In the genomic region with DNA sequence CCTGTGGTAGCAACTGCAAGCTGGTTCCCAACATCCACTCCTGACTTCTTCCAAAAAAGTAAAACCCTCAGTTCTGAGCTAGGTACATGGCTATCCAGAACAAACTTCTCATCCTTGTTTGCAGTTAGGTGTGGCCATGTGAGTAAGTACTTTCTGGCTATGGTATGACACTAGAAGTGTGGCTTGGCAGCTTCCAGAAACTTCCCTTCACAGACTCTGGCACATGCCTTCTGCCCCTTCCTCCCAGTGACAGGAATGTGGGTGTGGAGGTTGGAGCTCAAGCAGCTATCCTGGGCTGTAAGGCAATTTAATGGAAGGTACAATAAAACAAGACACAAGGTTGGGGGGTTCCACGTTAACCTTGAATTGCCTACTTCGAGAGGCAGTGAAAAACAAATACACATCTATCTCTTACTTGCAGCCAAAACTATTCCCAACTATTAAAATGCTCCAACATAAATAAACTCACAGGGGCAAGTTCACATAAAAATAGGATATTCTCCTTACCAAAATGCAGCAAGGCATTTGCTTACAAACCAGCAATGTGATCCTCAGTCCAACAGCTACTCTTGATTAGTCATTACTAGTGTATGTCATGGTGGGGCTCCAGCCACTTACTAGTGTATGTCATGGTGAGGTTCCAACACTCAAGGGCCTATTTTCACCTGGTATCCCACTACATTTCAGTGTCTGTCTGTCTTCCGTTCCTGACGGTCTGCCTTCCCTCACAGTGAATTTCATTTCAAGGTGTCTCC, we compare ENCODE assay signal across 12 cellular contexts. TPM values are rescaled to one million over a fixed set of nuclear protein-coding genes. Genes with fewer than 3 reads are reported as not detected.
A peak's percentile ranks its signal among the peaks of the same experiment; 100 is the strongest.
DNase-seq lines count a peak whose midpoint lies in the region; ATAC-seq and TF ChIP-seq lines count a peak whose summit lies in the region.
"Had no signal": no experiment of that assay in that cellular context is flagged by ENCODE, and none has a peak within 500 bp of the region (broad histone marks: within the 10 kb centered on the region; RNA-seq: fewer than 3 reads in every experiment).

No MANE protein-coding gene starts in this region.

- no peaks in the 10 kb centered on the region for H3K9me2 ChIP-seq in SK-N-SH

- intact Hi-C loops in activated T-helper 1 cell treated with anti-CD3 and anti-CD28 coated beads, Interleukin-12 subunit alpha, Interleukin-12 subunit beta, Interleukin-2, Interleukin-4 antibody, amounts not matched to agents 30 ng/mL and 10 ng/mL and 1 ng/mL, durations not matched to agents 14 hours and 24 hours and 36 hours (cut with micrococcal nuclease) = no loop called here

- H3K79me2 ChIP-seq in SK-N-SH (ENCODE audit: insufficient read depth) = peaks cover 59% of the 10 kb centered on the region

- H3F3A ChIP-seq in SK-N-SH (replicated peaks; ENCODE audit: insufficient read depth) = peaks cover 45% of the 10 kb centered on the region

- peaks cover 2% of the 10 kb centered on the region for H3K27me3 Mint-ChIP-seq in activated T-helper 1 cell treated with anti-CD3 and anti-CD28 coated beads, Interleukin-12 subunit alpha, Interleukin-12 subunit beta, Interleukin-2, Interleukin-4 antibody, amounts not matched to agents 30 ng/mL and 10 ng/mL and 1 ng/mL, durations not matched to agents 14 hours and 24 hours and 36 hours (ENCODE audit: insufficient read depth)

- no peak overlapping the region for H2AFZ ChIP-seq in SK-N-SH (ENCODE audit: low read depth)

- H3K36me3 Mint-ChIP-seq in activated T-helper 1 cell treated with anti-CD3 and anti-CD28 coated beads, Interleukin-12 subunit alpha, Interleukin-12 subunit beta, Interleukin-2, Interleukin-4 antibody, amounts not matched to agents 30 ng/mL and 10 ng/mL and 1 ng/mL, durations not matched to agents 14 hours and 24 hours and 36 hours (ENCODE audit: low read depth) = peaks cover 54% of the 10 kb centered on the region

- H3K4me3 Mint-ChIP-seq in activated T-helper 1 cell treated with anti-CD3 and anti-CD28 coated beads, Interleukin-12 subunit alpha, Interleukin-12 subunit beta, Interleukin-2, Interleukin-4 antibody, amounts not matched to agents 30 ng/mL and 10 ng/mL and 1 ng/mL, durations not matched to agents 14 hours and 24 hours and 36 hours = peak overlapping the region; percentile 2

- no peak for TF ChIP-seq RAD21 in SK-N-SH (IDR thresholded peaks at IDR 0.05; ENCODE audit: low read length)

- peak overlapping the region; percentile 65 for H3K27ac Mint-ChIP-seq in activated T-helper 1 cell treated with anti-CD3 and anti-CD28 coated beads, Interleukin-12 subunit alpha, Interleukin-12 subunit beta, Interleukin-2, Interleukin-4 antibody, amounts not matched to agents 30 ng/mL and 10 ng/mL and 1 ng/mL, durations not matched to agents 14 hours and 24 hours and 36 hours

- no peak overlapping the region for H3K27ac ChIP-seq in SK-N-SH (ENCODE audit: low read depth in 2 of 2, low read length in 1 of 2)

- ATAC-seq in SK-N-SH treated with all-trans-retinoic acid at 6 μM for 48 hours (no peak), GM19328 (IDR thresholded peaks at IDR 0.05; ENCODE audit: unreplicated experiment) (no peak)

- peaks cover 44 to 46% of the 10 kb centered on the region in 2 experiments for H3K36me3 ChIP-seq in SK-N-SH (replicated peaks in 1 of 2; ENCODE audit: control insufficient read depth in 1 of 2, insufficient read depth in 2 of 2, low read length in 1 of 2)

- no peak for TF ChIP-seq CTCF in SK-N-SH (IDR thresholded peaks at IDR 0.05)

- 98% methylated on average over 4 of the region's 4 CpGs for WGBS in SK-N-SH (ENCODE audit: low lambda C conversion rate)

- H3K9ac ChIP-seq in SK-N-SH = no peak overlapping the region

- peaks cover 49% of the 10 kb centered on the region for H3K4me1 Mint-ChIP-seq in activated T-helper 1 cell treated with anti-CD3 and anti-CD28 coated beads, Interleukin-12 subunit alpha, Interleukin-12 subunit beta, Interleukin-2, Interleukin-4 antibody, amounts not matched to agents 30 ng/mL and 10 ng/mL and 1 ng/mL, durations not matched to agents 14 hours and 24 hours and 36 hours (ENCODE audit: low read depth)

- peaks cover 7 to 24% of the 10 kb centered on the region in 2 experiments; a peak in 2 of 4 replicates for H3K4me1 ChIP-seq in SK-N-SH (ENCODE audit: control insufficient read depth in 1 of 2, insufficient read depth in 2 of 2, low read depth in 1 of 2, low read length in 1 of 2)

- no peaks in the 10 kb centered on the region for H3K27me3 ChIP-seq in SK-N-SH (ENCODE audit: insufficient read depth)
- H3K27me3 ChIP-seq: tibial nerve had no signal

- no peak for TF ChIP-seq EP300 in SK-N-SH (IDR thresholded peaks at IDR 0.05; ENCODE audit: borderline replicate concordance in 1 of 2, low read depth in 1 of 2, low read length in 1 of 2)

- no peaks in the 10 kb centered on the region for H3K9me3 ChIP-seq in SK-N-SH
- H3K9me3 ChIP-seq: tibial nerve had no signal

- no peak overlapping the region for H3K4me3 ChIP-seq in SK-N-SH (ENCODE audit: low read depth in 2 of 2, low read length in 1 of 2)
- H3K4me3 ChIP-seq: tibial nerve had no signal

- POLR2A ChIA-PET in SK-N-SH (lab: Yijun Ruan, JAX) = interaction anchor here (0.7 kb wide), 1 partner anchor 12 kb away, joined by 3 read pairs; no protein-coding TSS in a partner anchor

- peaks cover 13% of the 10 kb centered on the region for H4K20me1 ChIP-seq in SK-N-SH (ENCODE audit: insufficient read depth)

- peak overlapping the region; percentile 98 for H3K4me2 ChIP-seq in SK-N-SH

- CTCF ChIA-PET in SK-N-SH (lab: Yijun Ruan, JAX) = interaction anchor here (0.6 to 3.2 kb wide), 7 partner anchors 14 to 58 kb away, joined by 3 to 10 read pairs (median 4); no protein-coding TSS in a partner anchor

- H3K9me3 Mint-ChIP-seq in activated T-helper 1 cell treated with anti-CD3 and anti-CD28 coated beads, Interleukin-12 subunit alpha, Interleukin-12 subunit beta, Interleukin-2, Interleukin-4 antibody, amounts not matched to agents 30 ng/mL and 10 ng/mL and 1 ng/mL, durations not matched to agents 14 hours and 24 hours and 36 hours = no peaks in the 10 kb centered on the region

- DNase-seq in SK-N-SH (no peak), non-pigmented ciliary epithelial cell (ENCODE audit: low read depth) (peak; percentile 23)
- no peak for DNase-seq in activated T-helper 1 cell treated with anti-CD3 and anti-CD28 coated beads, Interleukin-12 subunit alpha, Interleukin-12 subunit beta, Interleukin-2, Interleukin-4 antibody, amounts not matched to agents 30 ng/mL and 10 ng/mL and 1 ng/mL, durations not matched to agents 14 hours and 24 hours and 36 hours (ENCODE audit: low spot score)
- no peak for DNase-seq in stimulated activated CD4-positive, alpha-beta T cell treated with anti-CD3 and anti-CD28 coated beads, Interleukin-1b, Interleukin-23, amount 100 ng/mL, for 48 hours
- DNase-seq: SIG-M5; stimulated activated CD4-positive, alpha-beta T cell treated with anti-CD3 and anti-CD28 coated beads, Interleukin-4, amount 100 ng/mL, for 1 hour had no signal

TF ChIP-seq in SK-N-SH, 30 proteins besides CTCF, POLR2A, EP300 and RAD21 (continues in another document):
- TF ChIP-seq NRF1 (IDR thresholded peaks at IDR 0.05; ENCODE audit: low read depth, low read length) = no peak
- TF ChIP-seq EZH2phosphoT487 (IDR thresholded peaks at IDR 0.05; ENCODE audit: borderline replicate concordance, low read depth) = no peak

TF ChIP-seq in SK-N-SH treated with all-trans-retinoic acid at 6 μM for 48 hours, 23 proteins besides CTCF, POLR2A, EP300 and RAD21 (continues in another document):
- TF ChIP-seq ZFP3 (CRISPR knock-in tag; IDR thresholded peaks at IDR 0.05) (no peak), ZNF70 (CRISPR knock-in tag; IDR thresholded peaks at IDR 0.05) (no peak)
- TF ChIP-seq, protein P1, sequence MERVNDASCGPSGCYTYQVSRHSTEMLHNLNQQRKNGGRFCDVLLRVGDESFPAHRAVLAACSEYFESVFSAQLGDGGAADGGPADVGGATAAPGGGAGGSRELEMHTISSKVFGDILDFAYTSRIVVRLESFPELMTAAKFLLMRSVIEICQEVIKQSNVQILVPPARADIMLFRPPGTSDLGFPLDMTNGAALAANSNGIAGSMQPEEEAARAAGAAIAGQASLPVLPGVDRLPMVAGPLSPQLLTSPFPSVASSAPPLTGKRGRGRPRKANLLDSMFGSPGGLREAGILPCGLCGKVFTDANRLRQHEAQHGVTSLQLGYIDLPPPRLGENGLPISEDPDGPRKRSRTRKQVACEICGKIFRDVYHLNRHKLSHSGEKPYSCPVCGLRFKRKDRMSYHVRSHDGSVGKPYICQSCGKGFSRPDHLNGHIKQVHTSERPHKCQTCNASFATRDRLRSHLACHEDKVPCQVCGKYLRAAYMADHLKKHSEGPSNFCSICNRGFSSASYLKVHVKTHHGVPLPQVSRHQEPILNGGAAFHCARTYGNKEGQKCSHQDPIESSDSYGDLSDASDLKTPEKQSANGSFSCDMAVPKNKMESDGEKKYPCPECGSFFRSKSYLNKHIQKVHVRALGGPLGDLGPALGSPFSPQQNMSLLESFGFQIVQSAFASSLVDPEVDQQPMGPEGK (CRISPR knock-in tag; IDR thresholded peaks at IDR 0.05; ENCODE audit: borderline replicate concordance) = no peak

RNA-seq across cellular contexts. Expression of a gene that starts 3.1 kb away (rescaled TPM):
- 17.3 and 24.3 TPM in 2 replicates for polyA plus RNA-seq in SK-N-SH (2012; rRNA removed)
- 9.3 and 10.4 TPM in 2 replicates for polyA plus RNA-seq in SK-N-SH (2012; cell fraction: cytosol; rRNA removed)
- polyA plus RNA-seq in SK-N-SH (2012; cell fraction: nucleus; rRNA removed) = 96.8 and 169 TPM in 2 replicates
- 86.6 and 89.2 TPM in 2 replicates for total RNA-seq in activated T-helper 1 cell treated with anti-CD3 and anti-CD28 coated beads, Interleukin-12 subunit alpha, Interleukin-12 subunit beta, Interleukin-2, Interleukin-4 antibody, amounts not matched to agents 30 ng/mL and 10 ng/mL and 1 ng/mL, durations not matched to agents 14 hours and 24 hours and 36 hours

RNA-seq across cellular contexts. Expression of a gene that starts 29.1 kb away (rescaled TPM):
- 21.0 and 22.2 TPM in 2 replicates for polyA plus RNA-seq in SK-N-SH (2012; rRNA removed)
- 7.8 and 15.2 TPM in 2 replicates for polyA plus RNA-seq in SK-N-SH (2012; cell fraction: cytosol; rRNA removed)
- polyA plus RNA-seq in SK-N-SH (2012; cell fraction: nucleus; rRNA removed) = 39.9 and 54.3 TPM in 2 replicates
- total RNA-seq in activated T-helper 1 cell treated with anti-CD3 and anti-CD28 coated beads, Interleukin-12 subunit alpha, Interleukin-12 subunit beta, Interleukin-2, Interleukin-4 antibody, amounts not matched to agents 30 ng/mL and 10 ng/mL and 1 ng/mL, durations not matched to agents 14 hours and 24 hours and 36 hours = 183 and 185 TPM in 2 replicates

RNA-seq across cellular contexts. Expression of a gene that starts 35.8 kb away (rescaled TPM):
- not detected in 2 replicates for polyA plus RNA-seq in SK-N-SH (2012; rRNA removed)
- polyA plus RNA-seq in SK-N-SH (2012; cell fraction: cytosol; rRNA removed) = not detected in 2 replicates
- polyA plus RNA-seq in SK-N-SH (2012; cell fraction: nucleus; rRNA removed) = not detected in 2 replicates
- total RNA-seq in activated T-helper 1 cell treated with anti-CD3 and anti-CD28 coated beads, Interleukin-12 subunit alpha, Interleukin-12 subunit beta, Interleukin-2, Interleukin-4 antibody, amounts not matched to agents 30 ng/mL and 10 ng/mL and 1 ng/mL, durations not matched to agents 14 hours and 24 hours and 36 hours = not detected in 2 replicates
- total RNA-seq: A172, dermis microvascular lymphatic vessel endothelial cell, HT1080, tibial nerve had no signal

RNA-seq across cellular contexts. Expression of a gene that starts 50.6 kb away (rescaled TPM):
- polyA plus RNA-seq in SK-N-SH (2012; rRNA removed) = 0.05 and 0.13 TPM in 2 replicates
- polyA plus RNA-seq in SK-N-SH (2012; cell fraction: cytosol; rRNA removed) = 0.03 and 0.09 TPM in 2 replicates
- 0.18 TPM in 1 of 2 replicates, not detected in the other for polyA plus RNA-seq in SK-N-SH (2012; cell fraction: nucleus; rRNA removed)
- total RNA-seq in activated T-helper 1 cell treated with anti-CD3 and anti-CD28 coated beads, Interleukin-12 subunit alpha, Interleukin-12 subunit beta, Interleukin-2, Interleukin-4 antibody, amounts not matched to agents 30 ng/mL and 10 ng/mL and 1 ng/mL, durations not matched to agents 14 hours and 24 hours and 36 hours = 0.29 TPM in 1 of 2 replicates, not detected in the other
- total RNA-seq: A172 had no signal
